ENCODE assay signal across 9 cellular contexts in the genomic region with DNA sequence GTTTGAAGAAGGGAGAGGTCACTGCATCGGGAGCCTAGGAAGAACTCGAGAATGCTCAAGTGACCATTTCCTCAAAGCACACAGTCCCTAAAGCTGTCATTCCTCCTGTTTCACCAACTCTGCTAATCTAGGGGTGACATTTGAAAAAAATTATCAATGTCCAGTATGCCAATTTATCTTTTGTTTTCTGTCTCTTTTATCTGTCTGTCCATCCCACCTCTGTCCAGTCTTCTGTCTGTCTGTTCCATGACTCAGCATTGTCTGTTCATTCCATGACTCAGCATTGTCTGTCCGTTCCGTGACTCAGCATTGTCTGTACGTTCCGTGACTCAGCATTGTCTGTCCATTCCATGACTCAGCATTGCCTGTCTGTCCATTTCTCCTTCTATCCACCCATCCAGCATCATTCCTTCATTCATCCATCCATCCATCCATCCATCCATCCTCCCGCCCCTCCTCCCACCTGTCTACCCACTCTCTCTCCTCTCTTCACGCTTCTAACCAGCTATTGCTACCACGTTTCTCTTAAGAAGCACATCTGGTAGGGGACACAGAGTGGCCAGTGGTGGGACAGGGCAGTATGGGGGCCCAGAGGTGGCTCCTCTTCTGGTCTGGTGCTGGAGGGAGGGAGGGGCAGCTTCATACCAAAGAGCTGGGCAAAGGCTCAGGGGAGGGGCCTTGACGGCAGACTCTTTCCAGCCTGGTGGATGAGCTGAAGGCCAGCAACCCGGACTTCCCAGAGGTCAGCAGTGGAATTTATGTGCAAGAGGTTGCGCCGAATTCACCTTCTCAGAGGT. TPM values are rescaled to one million over a fixed set of nuclear protein-coding genes. Genes with fewer than 3 reads are reported as not detected.
A peak's percentile ranks its signal among the peaks of the same experiment; 100 is the strongest.
DNase-seq lines count a peak whose midpoint lies in the region; ATAC-seq, FAIRE-seq and TF ChIP-seq lines count a peak whose summit lies in the region.
"Had no signal": no experiment of that assay in that cellular context is flagged by ENCODE, and none has a peak within 500 bp of the region (broad histone marks: within the 10 kb centered on the region; RNA-seq: fewer than 3 reads in every experiment).

No MANE protein-coding gene starts in this region.

- no peaks in the 10 kb centered on the region for H3F3A ChIP-seq in PC-3 (ENCODE audit: low read length, unreplicated experiment)

- TF ChIP-seq CTCF in GM12864 (IDR thresholded peaks at IDR 0.05; ENCODE audit: low read depth, low read length, missing control alignments) (no peak), PC-3 (conservative IDR thresholded peaks at IDR 0.05; ENCODE audit: low read depth, low read length) (no peak), endothelial cell of umbilical vein (IDR thresholded peaks at IDR 0.05; ENCODE audit: extremely low read depth in 1 of 2, insufficient read depth in 1 of 2, low read depth in 1 of 2, low read length in 2 of 2) (no peak)

- H3K4me1 ChIP-seq in PC-3 (ENCODE audit: insufficient read depth, low read length): peaks cover 14% of the 10 kb centered on the region
- H3K4me1 ChIP-seq in endothelial cell of umbilical vein (ENCODE audit: control insufficient read depth, extremely low read depth, insufficient read depth, low read length): no peaks in the 10 kb centered on the region

- TF ChIP-seq POLR2A in endothelial cell of umbilical vein (IDR thresholded peaks at IDR 0.05; ENCODE audit: low read depth, low read length): no peak

- peak; percentile 94 for FAIRE-seq in endothelial cell of umbilical vein (lab: Jason Lieb, UNC)

- 0 out of 2 replicates have a peak overlapping the region, but pooled peaks have one; percentile 14 for H3K4me2 ChIP-seq in PC-3 (ENCODE audit: low read length)
- H3K4me2 ChIP-seq in endothelial cell of umbilical vein (ENCODE audit: insufficient read depth, low read length): no peak overlapping the region

- H3K9me1 ChIP-seq in endothelial cell of umbilical vein (replicated peaks; ENCODE audit: control insufficient read depth, extremely low read depth, insufficient read depth, low read length): no peaks in the 10 kb centered on the region

- H3K4me3 ChIP-seq in GM12864 (ENCODE audit: low read depth, low read length): no peak overlapping the region
- no peak overlapping the region for H3K4me3 ChIP-seq in PC-3 (ENCODE audit: low read length)
- no peak overlapping the region for H3K4me3 ChIP-seq in endothelial cell of umbilical vein (replicated peaks in 1 of 3; ENCODE audit: insufficient read depth in 1 of 3, low read depth in 1 of 3, low read length in 3 of 3)
- H3K4me3 ChIP-seq: SK-N-MC had no signal

- DNase-seq in GM12864 (ENCODE audit: low read depth) (peak; percentile 10), PC-3 (peak; percentile 90), endothelial cell of umbilical vein (ENCODE audit: low read depth, low spot score) (peak; percentile 67), pulmonary artery endothelial cell (ENCODE audit: low read depth, low spot score) (peak; percentile 57), NCI-H1417 treated with DMSO at 0.1 percent for 48 hours (lab: John Stamatoyannopoulos, UW) (no peak), T-helper 9 cell (no peak)

- H3K36me3 ChIP-seq in PC-3 (ENCODE audit: low read depth, low read length) (no peaks in the 10 kb centered on the region), endothelial cell of umbilical vein (ENCODE audit: control insufficient read depth in 2 of 2, extremely low read depth in 1 of 2, insufficient read depth in 2 of 2, low read length in 2 of 2) (no peaks in the 10 kb centered on the region)

- dilution Hi-C loops in endothelial cell of umbilical vein (cut with MboI; ENCODE audit: extremely low pct_ligation_motif_present, low sequenced_read_pairs): no loop called here

- BruUV-seq in PC-3 (replicated peaks; lab: Mats Ljungman, UMichigan): no TSS peak
- no TSS peak for BruUV-seq in endothelial cell of umbilical vein (replicated peaks; lab: Mats Ljungman, UMichigan)

- H3K27ac ChIP-seq in PC-3 (ENCODE audit: low read length): peak overlapping the region; percentile 47
- H3K27ac ChIP-seq in endothelial cell of umbilical vein (ENCODE audit: insufficient read depth, low read depth, low read length): peak overlapping the region; percentile 39
- H3K27ac ChIP-seq: SK-N-MC had no signal

- CTCF ChIA-PET in PC-3 (lab: Charles Lee): no interaction called here
- CTCF ChIA-PET in endothelial cell of umbilical vein (lab: Charles Lee): interaction anchor here (1.9 to 2.2 kb wide), 2 partner anchors 13 to 36 kb away, joined by 5 to 7 read pairs; no protein-coding TSS in a partner anchor

- POLR2A ChIA-PET in PC-3 (lab: Charles Lee; ENCODE audit: unreplicated experiment): interaction anchor here (0.6 kb wide), 1 partner anchor 33 kb away, joined by 3 read pairs; no protein-coding TSS in a partner anchor
- POLR2A ChIA-PET in endothelial cell of umbilical vein (lab: Charles Lee): no interaction called here

- H3K79me2 ChIP-seq in PC-3 (ENCODE audit: low read length): no peaks in the 10 kb centered on the region
- H3K79me2 ChIP-seq in endothelial cell of umbilical vein (ENCODE audit: control insufficient read depth, insufficient read depth, low read length): no peaks in the 10 kb centered on the region

- H3K27me3 ChIP-seq in PC-3 (ENCODE audit: low read length) (no peaks in the 10 kb centered on the region), endothelial cell of umbilical vein (ENCODE audit: control insufficient read depth in 2 of 2, insufficient read depth in 2 of 2, low read length in 2 of 2) (peaks cover 0 to 8% of the 10 kb centered on the region in 2 experiments)

- H3K9ac ChIP-seq in PC-3 (ENCODE audit: low read length) (peak overlapping the region; percentile 33; the same call in 1 of the 2 replicates), endothelial cell of umbilical vein (replicated peaks; ENCODE audit: extremely low read depth, insufficient read depth, low read length) (no peak overlapping the region)

- no peaks in the 10 kb centered on the region for H3K9me2 ChIP-seq in PC-3 (replicated peaks; ENCODE audit: low read length)

- intact Hi-C loops in PC-3 (cut with micrococcal nuclease) (no loop called here), endothelial cell of umbilical vein (cut with micrococcal nuclease) (no loop called here)

- no peak overlapping the region for H2AFZ ChIP-seq in PC-3 (ENCODE audit: low read length)
- no peak overlapping the region for H2AFZ ChIP-seq in endothelial cell of umbilical vein (ENCODE audit: low read depth, low read length)

- no peaks in the 10 kb centered on the region for H4K20me1 ChIP-seq in PC-3 (ENCODE audit: low read length)
- H4K20me1 ChIP-seq in endothelial cell of umbilical vein (replicated peaks; ENCODE audit: control insufficient read depth, extremely low read depth, insufficient read depth, low read length): no peaks in the 10 kb centered on the region

- peak; percentile 91 for ATAC-seq in PC-3
- ATAC-seq in GM21619 (IDR thresholded peaks at IDR 0.05; ENCODE audit: unreplicated experiment): no peak
- no peak for ATAC-seq in HG03342 (IDR thresholded peaks at IDR 0.05; ENCODE audit: unreplicated experiment)

- H3K9me3 ChIP-seq in PC-3 (ENCODE audit: low read length): no peaks in the 10 kb centered on the region
- no peaks in the 10 kb centered on the region for H3K9me3 ChIP-seq in endothelial cell of umbilical vein (replicated peaks; ENCODE audit: control insufficient read depth, insufficient read depth, low read length)

TF ChIP-seq in endothelial cell of umbilical vein, 7 proteins besides CTCF, POLR2A, EP300 and RAD21:
- peak; percentile 62 for TF ChIP-seq POLR2AphosphoS5 (IDR thresholded peaks at IDR 0.05; ENCODE audit: insufficient read depth, low read depth, low read length)
- TF ChIP-seq FOS (IDR thresholded peaks at IDR 0.05; ENCODE audit: borderline replicate concordance, insufficient read depth, low read length): peak; percentile 70
- TF ChIP-seq GATA2 (IDR thresholded peaks at IDR 0.05; ENCODE audit: insufficient read depth, insufficient read length, low read depth, low read length): no peak
- TF ChIP-seq EZH2 (IDR thresholded peaks at IDR 0.05; ENCODE audit: borderline replicate concordance, low read depth, low read length, severe bottlenecking): no peak
- no peak for TF ChIP-seq MYC (IDR thresholded peaks at IDR 0.05; ENCODE audit: low read depth, low read length)
- TF ChIP-seq, protein P1, sequence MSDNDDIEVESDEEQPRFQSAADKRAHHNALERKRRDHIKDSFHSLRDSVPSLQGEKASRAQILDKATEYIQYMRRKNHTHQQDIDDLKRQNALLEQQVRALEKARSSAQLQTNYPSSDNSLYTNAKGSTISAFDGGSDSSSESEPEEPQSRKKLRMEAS (IDR thresholded peaks at IDR 0.05; ENCODE audit: insufficient read depth, insufficient read length): no peak
- peak; percentile 91 for TF ChIP-seq JUN (IDR thresholded peaks at IDR 0.05; ENCODE audit: borderline replicate concordance, insufficient read depth, insufficient read length, low read depth)
TF ChIP-seq in endothelial cell of umbilical vein: peak in this region for 3.

RNA-seq across cellular contexts. Expression of a gene that starts 34.1 kb away (rescaled TPM):
- total RNA-seq in PC-3 (2014; rRNA removed) (2.8 and 4.0 TPM in 2 replicates), endothelial cell of umbilical vein (8.2 and 12.0 TPM in 2 replicates), pulmonary artery endothelial cell (3.3 and 6.5 TPM in 2 replicates)
- polyA plus RNA-seq in endothelial cell of umbilical vein: 9.0 and 10.6 TPM in 2 replicates
- polyA plus RNA-seq in endothelial cell of umbilical vein (2011; cell fraction: cytosol; rRNA removed): 9.9 TPM in 2 replicates
- polyA plus RNA-seq in endothelial cell of umbilical vein (2011; cell fraction: nucleus; rRNA removed): 3.4 and 4.2 TPM in 2 replicates
- polyA plus RNA-seq in endothelial cell of umbilical vein (2012): 13.5 and 22.2 TPM in 2 replicates
- 3.3 and 4.1 TPM in 2 replicates for polyA minus RNA-seq in endothelial cell of umbilical vein
- polyA minus RNA-seq in endothelial cell of umbilical vein (2011; cell fraction: cytosol; rRNA and poly(A)+ RNA removed): 0.41 TPM
- polyA minus RNA-seq in endothelial cell of umbilical vein (2011; cell fraction: nucleus; rRNA and poly(A)+ RNA removed): 1.5 and 1.6 TPM in 2 replicates

Comparison
In these comparisons a context has a peak if more than half of its experiments do, and no peak if none do; other contexts are left out.
1. DNase-seq: peak in GM12864 (single experiment), PC-3 (single experiment), endothelial cell of umbilical vein (single experiment) and pulmonary artery endothelial cell (single experiment); none in NCI-H1417 treated with DMSO at 0.1 percent for 48 hours (single experiment) and T-helper 9 cell (single experiment).